Comparison of ENCODE assay signal across 1 cellular context in genomic region chr15:98953000-98953776, GRCh38.
TF ChIP-seq lines count a peak whose summit lies in the region.

No MANE protein-coding gene starts in this region.

TF ChIP-seq in K562, 482 proteins besides CTCF, POLR2A, EP300 and RAD21 (continued from another document):
- TF ChIP-seq, protein P1, sequence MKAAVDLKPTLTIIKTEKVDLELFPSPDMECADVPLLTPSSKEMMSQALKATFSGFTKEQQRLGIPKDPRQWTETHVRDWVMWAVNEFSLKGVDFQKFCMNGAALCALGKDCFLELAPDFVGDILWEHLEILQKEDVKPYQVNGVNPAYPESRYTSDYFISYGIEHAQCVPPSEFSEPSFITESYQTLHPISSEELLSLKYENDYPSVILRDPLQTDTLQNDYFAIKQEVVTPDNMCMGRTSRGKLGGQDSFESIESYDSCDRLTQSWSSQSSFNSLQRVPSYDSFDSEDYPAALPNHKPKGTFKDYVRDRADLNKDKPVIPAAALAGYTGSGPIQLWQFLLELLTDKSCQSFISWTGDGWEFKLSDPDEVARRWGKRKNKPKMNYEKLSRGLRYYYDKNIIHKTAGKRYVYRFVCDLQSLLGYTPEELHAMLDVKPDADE (conservative IDR thresholded peaks at IDR 0.05; ENCODE audit: control insufficient read depth, low read depth, low read length) = no peak
- TF ChIP-seq HDAC2 (IDR thresholded peaks at IDR 0.05) = no peak
TF ChIP-seq in K562: peak in this region for 0.
